Comparison of ENCODE assay signal across 21 cellular contexts in the genomic region with DNA sequence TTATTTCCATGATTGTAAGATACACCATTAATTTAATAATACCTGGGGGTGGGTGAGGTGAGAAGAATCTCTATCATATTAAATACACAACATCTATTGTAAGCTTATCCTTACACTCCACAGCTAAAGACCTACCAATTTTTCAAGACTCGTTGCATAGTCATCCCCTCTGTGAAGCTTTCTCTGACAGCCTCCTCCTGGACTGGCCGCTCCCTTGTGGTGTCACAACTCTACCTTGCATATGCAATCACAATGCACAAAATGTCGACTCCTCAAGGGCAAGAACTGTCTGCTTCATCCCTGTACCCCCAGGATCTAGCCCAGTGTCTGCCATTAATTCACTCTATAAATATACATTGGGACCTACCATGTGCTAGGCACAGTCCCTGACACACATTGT.
"Had no signal": no experiment of that assay in that cellular context is flagged by ENCODE, and none has a peak within 500 bp of the region (broad histone marks: within the 10 kb centered on the region; RNA-seq: fewer than 3 reads in every experiment).

No MANE protein-coding gene starts in this region.

- H3K9me3 ChIP-seq: right atrium auricular region, spleen, upper lobe of left lung, vagina had no signal

- H3K27ac ChIP-seq: brain microvascular endothelial cell, neural progenitor cell, right atrium auricular region, spleen, upper lobe of left lung, vagina, WERI-Rb-1 had no signal

- DNase-seq: activated CD4-positive, alpha-beta memory T cell treated with anti-CD3 and anti-CD28 coated beads for 36 hours; activated CD4-positive, alpha-beta T cell treated with anti-CD3 and anti-CD28 coated beads for 48 hours; activated CD8-positive, alpha-beta memory T cell treated with anti-CD3 and anti-CD28 coated beads, Interleukin-2, amount 50 U/mL, for 4 hours; activated effector memory CD4-positive, alpha-beta T cell treated with anti-CD3 and anti-CD28 coated beads, Interleukin-2, amount 50 U/mL, for 16 hours; activated naive CD4-positive, alpha-beta T cell treated with anti-CD3 and anti-CD28 coated beads, Interleukin-2, amount 10 ng/mL, durations not matched to agents 7 days and 5 days; activated T-cell treated with anti-CD3 and anti-CD28 coated beads, Interleukin-2, amount 50 U/mL, for 1 hour; amniotic stem cell; brain microvascular endothelial cell; central memory CD4-positive, alpha-beta T cell; effector CD8-positive, alpha-beta T cell; foreskin fibroblast; left ventricle myocardium superior; spleen; stimulated activated CD4-positive, alpha-beta T cell treated with anti-CD3 and anti-CD28 coated beads, Interleukin-4, amount 100 ng/mL, for 1 hour; SW 1271; T-helper 9 cell; upper lobe of left lung; WERI-Rb-1 had no signal

- H3K4me2 ChIP-seq: neural progenitor cell had no signal

- H3K27me3 ChIP-seq: brain microvascular endothelial cell, right atrium auricular region, vagina had no signal

- H3K9ac ChIP-seq: neural progenitor cell had no signal

- H2AFZ ChIP-seq: neural progenitor cell had no signal

- H3K4me3 ChIP-seq: neural progenitor cell, right atrium auricular region, spleen, upper lobe of left lung, vagina had no signal

- H3K36me3 ChIP-seq: brain microvascular endothelial cell, neural progenitor cell, right atrium auricular region, spleen, upper lobe of left lung, vagina, WERI-Rb-1 had no signal
